Comparison of ENCODE assay signal across 6 cellular contexts in genomic region chr3:51974277-51974962, GRCh38. TPM values are rescaled to one million over a fixed set of nuclear protein-coding genes. Genes with fewer than 3 reads are reported as not detected.
A peak's percentile ranks its signal among the peaks of the same experiment; 100 is the strongest.
DNase-seq lines count a peak whose midpoint lies in the region; ATAC-seq and TF ChIP-seq lines count a peak whose summit lies in the region.

No MANE protein-coding gene starts in this region.

- H3K27ac ChIP-seq in CD4-positive, alpha-beta memory T cell (ENCODE audit: low read depth, low read length) = peak overlapping the region; percentile 78
- peak overlapping the region; percentile 84 for H3K27ac ChIP-seq in osteoblast (ENCODE audit: low read depth, low read length)

- peaks cover 0 to 5% of the 10 kb centered on the region in 2 donors for H3K36me3 Mint-ChIP-seq in CD4-positive, alpha-beta memory T cell
- H3K36me3 Mint-ChIP-seq in central memory CD8-positive, alpha-beta T cell (ENCODE audit: insufficient read depth) = peaks cover 12% of the 10 kb centered on the region

- POLR2A ChIA-PET in CD4-positive, alpha-beta memory T cell (lab: Charles Lee; ENCODE audit: partially characterized antibody) = interaction anchor here (0.9 to 5.1 kb wide), 20 partner anchors 8 to 475 kb away, joined by 3 to 72 read pairs (median 5); partner anchors contain the start of genes ACY1, ALAS1, DCAF1 and DUSP7

- peak overlapping the region; percentile 81 to 95 for H3K4me3 ChIP-seq in CD4-positive, alpha-beta memory T cell (ENCODE audit: low read length in 2 of 2)
- peak overlapping the region; percentile 92 for H3K4me3 ChIP-seq in osteoblast (ENCODE audit: insufficient read depth, low read length)

- peak; percentile 4 for TF ChIP-seq CTCF in osteoblast (IDR thresholded peaks at IDR 0.05; ENCODE audit: extremely low read depth, low read depth, low read length)

- peak overlapping the region; percentile 90 to 99 (median 96) for H3K4me3 Mint-ChIP-seq in CD4-positive, alpha-beta memory T cell
- H3K4me3 Mint-ChIP-seq in central memory CD8-positive, alpha-beta T cell = peak overlapping the region; percentile 84

- H3K4me1 Mint-ChIP-seq in CD4-positive, alpha-beta memory T cell = peaks cover 28 to 53% (median 41%) of the 10 kb centered on the region in 4 donors
- H3K4me1 Mint-ChIP-seq in central memory CD8-positive, alpha-beta T cell = peaks cover 37% of the 10 kb centered on the region

- peak overlapping the region; percentile 88 for H3K4me2 ChIP-seq in osteoblast (ENCODE audit: insufficient read depth, low read length)

- peak overlapping the region; percentile 68 to 98 (median 96) for H3K27ac Mint-ChIP-seq in CD4-positive, alpha-beta memory T cell
- peak overlapping the region; percentile 95 for H3K27ac Mint-ChIP-seq in central memory CD8-positive, alpha-beta T cell (ENCODE audit: low read depth)

- peaks cover 32% of the 10 kb centered on the region for H3K4me1 ChIP-seq in CD4-positive, alpha-beta memory T cell (ENCODE audit: insufficient read depth, low read length)
- H3K4me1 ChIP-seq in osteoblast (ENCODE audit: insufficient read depth, low read length) = peaks cover 23% of the 10 kb centered on the region

- no peaks in the 10 kb centered on the region for H3K9me3 Mint-ChIP-seq in CD4-positive, alpha-beta memory T cell
- H3K9me3 Mint-ChIP-seq in central memory CD8-positive, alpha-beta T cell = no peaks in the 10 kb centered on the region

- H3K27me3 ChIP-seq in CD4-positive, alpha-beta memory T cell (ENCODE audit: insufficient read depth, low read length) = no peaks in the 10 kb centered on the region
- H3K27me3 ChIP-seq in osteoblast (ENCODE audit: insufficient read depth, low read length) = no peaks in the 10 kb centered on the region

- no peaks in the 10 kb centered on the region for H3K9me3 ChIP-seq in CD4-positive, alpha-beta memory T cell (ENCODE audit: control insufficient read depth in 1 of 2, low read length in 2 of 2)
- H3K9me3 ChIP-seq in osteoblast (ENCODE audit: low read depth, low read length) = no peaks in the 10 kb centered on the region

- no peaks in the 10 kb centered on the region for H3K27me3 Mint-ChIP-seq in CD4-positive, alpha-beta memory T cell
- no peaks in the 10 kb centered on the region for H3K27me3 Mint-ChIP-seq in central memory CD8-positive, alpha-beta T cell

- peak; percentile 4 for ATAC-seq in HG03175 (IDR thresholded peaks at IDR 0.05; ENCODE audit: unreplicated experiment)
- ATAC-seq in central memory CD8-positive, alpha-beta T cell (replicated peaks; ENCODE audit: extremely low read depth, poor library complexity, severe bottlenecking) = peak; percentile 10
- ATAC-seq in GM21367 (IDR thresholded peaks at IDR 0.05; ENCODE audit: unreplicated experiment) = no peak

- peaks cover 7% of the 10 kb centered on the region for H4K20me1 ChIP-seq in osteoblast (ENCODE audit: insufficient read depth, low read length)

- H3K36me3 ChIP-seq in CD4-positive, alpha-beta memory T cell (ENCODE audit: insufficient read depth, low read length) = no peaks in the 10 kb centered on the region
- no peaks in the 10 kb centered on the region for H3K36me3 ChIP-seq in osteoblast (ENCODE audit: insufficient read depth, low read length)

- peaks cover 12% of the 10 kb centered on the region for H3K79me2 ChIP-seq in osteoblast (ENCODE audit: insufficient read depth, low read length)

- intact Hi-C loops in CD4-positive, alpha-beta memory T cell (cut with micrococcal nuclease) = loop anchor here (1.0 to 5.0 kb wide), 4 partner anchors 18 to 1737 kb away; partner anchors contain the start of genes GNAI2 and PARP3

- H2AFZ ChIP-seq in osteoblast (ENCODE audit: low read length) = peak overlapping the region; percentile 95

- CTCF ChIA-PET in CD4-positive, alpha-beta memory T cell (lab: Charles Lee; ENCODE audit: partially characterized antibody) = interaction anchor here (0.8 to 4.1 kb wide), 13 partner anchors 9 to 223 kb away, joined by 3 to 49 read pairs (median 8); partner anchors contain the start of genes ACY1, PARP3, RPL29 and RRP9

- DNase-seq in CD4-positive, alpha-beta memory T cell = peak in 1 of 5 donors; percentile 37
- DNase-seq in central memory CD8-positive, alpha-beta T cell (ENCODE audit: low spot score in 2 of 2) = no peak
- no peak for DNase-seq in osteoblast (ENCODE audit: insufficient read length, low spot score, missing footprints)
- DNase-seq in NCI-H1436 (lab: John Stamatoyannopoulos, UW) = no peak

RNA-seq across cellular contexts. Expression of gene ABHD14A, which starts 0.4 kb away (rescaled TPM):
- 10 to 100 TPM; 23.7 to 24.5 TPM for total RNA-seq in CD4-positive, alpha-beta memory T cell
- 100 to 1,000 TPM in 1 of 2 donors, 10 to 100 TPM in 1; 95.6 to 136 TPM for polyA plus RNA-seq in CD4-positive, alpha-beta memory T cell
- total RNA-seq in osteoblast = 16.5 and 18.8 TPM in 2 replicates

RNA-seq across cellular contexts. Expression of gene ABHD14B, which starts 0.6 kb away (rescaled TPM):
- total RNA-seq in CD4-positive, alpha-beta memory T cell = 10 to 100 TPM; 82.1 to 85.6 TPM
- polyA plus RNA-seq in CD4-positive, alpha-beta memory T cell = 100 to 1,000 TPM in 1 of 2 donors, 10 to 100 TPM in 1; 77.4 to 112 TPM
- 38.7 and 44.2 TPM in 2 replicates for total RNA-seq in osteoblast

RNA-seq across cellular contexts. Expression of gene PCBP4, which starts 7.2 kb away (rescaled TPM):
- 10 to 100 TPM; 18.7 to 20.5 TPM for total RNA-seq in CD4-positive, alpha-beta memory T cell
- polyA plus RNA-seq in CD4-positive, alpha-beta memory T cell = 10 to 100 TPM; 13.0 to 19.4 TPM
- 19.7 and 22.4 TPM in 2 replicates for total RNA-seq in osteoblast

RNA-seq across cellular contexts. Expression of gene ACY1, which starts 8.9 kb away (rescaled TPM):
- 1 to 10 TPM; 7.7 to 8.4 TPM for total RNA-seq in CD4-positive, alpha-beta memory T cell
- polyA plus RNA-seq in CD4-positive, alpha-beta memory T cell = 10 to 100 TPM; 11.4 to 14.9 TPM
- 35.7 and 37.6 TPM in 2 replicates for total RNA-seq in osteoblast

RNA-seq across cellular contexts. Expression of gene GPR62, which starts 19.2 kb away (rescaled TPM):
- not detected for total RNA-seq in CD4-positive, alpha-beta memory T cell
- not detected for polyA plus RNA-seq in CD4-positive, alpha-beta memory T cell
- under 0.01 TPM in 1 of 2 replicates, not detected in the other for total RNA-seq in osteoblast
